ENCODE assay signal across 19 cellular contexts in the genomic region with DNA sequence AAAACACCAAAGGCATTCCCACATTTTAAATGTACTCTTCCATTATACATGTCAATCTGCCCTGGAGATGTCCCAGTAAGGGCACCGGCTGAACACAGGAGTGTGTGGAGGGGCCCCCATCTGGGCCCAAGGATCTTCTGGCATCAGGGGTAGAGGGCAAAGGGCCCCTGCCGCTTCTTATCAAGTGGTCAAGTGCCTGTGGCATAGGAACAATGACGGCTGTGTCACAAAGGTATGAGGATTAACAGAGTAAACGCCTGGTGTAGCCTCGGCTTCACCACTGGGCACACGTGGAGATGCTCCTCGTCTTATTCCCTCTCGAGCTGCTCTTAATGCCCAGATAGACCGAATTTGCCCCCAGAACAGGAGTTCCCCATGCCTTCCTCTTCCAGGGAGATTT.
"Had no signal": no experiment of that assay in that cellular context is flagged by ENCODE, and none has a peak within 500 bp of the region (broad histone marks: within the 10 kb centered on the region; RNA-seq: fewer than 3 reads in every experiment).

No MANE protein-coding gene starts in this region.

- H3K4me1 Mint-ChIP-seq: activated B cell treated with CpG ODN at 0.5 μM for 24 hours; stimulated activated effector memory CD8-positive, alpha-beta T cell treated with anti-CD3 and anti-CD28 coated beads, Interleukin-12 subunit alpha, Interleukin-12 subunit beta, amount 100 ng/mL, for 72 hours had no signal

- H3K36me3 ChIP-seq: neutrophil, tibial nerve, vagina had no signal

- DNase-seq: activated B cell treated with CpG ODN at 0.5 μM for 24 hours; activated CD4-positive, alpha-beta T cell treated with anti-CD3 and anti-CD28 coated beads for 48 hours; activated CD8-positive, alpha-beta T cell treated with anti-CD3 and anti-CD28 coated beads for 36 hours; activated gamma-delta T cell; activated T-cell treated with anti-CD3 and anti-CD28 coated beads, Interleukin-2, amount 50 U/mL, for 4 hours; effector memory CD4-positive, alpha-beta T cell; foreskin keratinocyte; mucosa of descending colon; naive thymus-derived CD8-positive, alpha-beta T cell; stimulated activated CD4-positive, alpha-beta T cell treated with anti-CD3 and anti-CD28 coated beads, Interleukin-1b, Interleukin-23, amount 100 ng/mL, for 48 hours had no signal

- H3K4me3 Mint-ChIP-seq: activated B cell treated with CpG ODN at 0.5 μM for 24 hours; activated CD8-positive, alpha-beta T cell treated with anti-CD3 and anti-CD28 coated beads for 36 hours; activated T-cell treated with anti-CD3 and anti-CD28 coated beads, Interleukin-2, amount 50 U/mL, for 4 hours; dendritic cell treated with granulocyte-macrophage colony-stimulating factor and Interleukin-4, amounts not matched to agents 40 ng/mL and 50 ng/mL, for 4 days; naive thymus-derived CD8-positive, alpha-beta T cell; stimulated activated effector memory CD8-positive, alpha-beta T cell treated with anti-CD3 and anti-CD28 coated beads, Interleukin-12 subunit alpha, Interleukin-12 subunit beta, amount 100 ng/mL, for 72 hours; T-helper 2 cell treated with Interferon-gamma antibody and Interleukin-4, amounts not matched to agents 5 μg/mL and 100 μg/mL, for 36 hours had no signal

- H3K4me1 ChIP-seq: foreskin keratinocyte, vagina had no signal

- H3K9me3 ChIP-seq: body of pancreas, mucosa of descending colon, neutrophil, tibial nerve, vagina had no signal

- H3K9me3 Mint-ChIP-seq: activated B cell treated with CpG ODN at 0.5 μM for 24 hours; activated CD8-positive, alpha-beta T cell treated with anti-CD3 and anti-CD28 coated beads for 36 hours; activated naive CD4-positive, alpha-beta T cell treated with anti-CD3 and anti-CD28 coated beads, Interleukin-2, amount 50 U/mL, for 72 hours; activated T-cell treated with anti-CD3 and anti-CD28 coated beads, Interleukin-2, amount 50 U/mL, for 4 hours; dendritic cell treated with granulocyte-macrophage colony-stimulating factor and Interleukin-4, amounts not matched to agents 40 ng/mL and 50 ng/mL, for 4 days; naive thymus-derived CD8-positive, alpha-beta T cell; stimulated activated effector memory CD8-positive, alpha-beta T cell treated with anti-CD3 and anti-CD28 coated beads, Interleukin-12 subunit alpha, Interleukin-12 subunit beta, amount 100 ng/mL, for 72 hours; T-helper 2 cell treated with Interferon-gamma antibody and Interleukin-4, amounts not matched to agents 5 μg/mL and 100 μg/mL, for 36 hours had no signal

- H3K27me3 Mint-ChIP-seq: activated B cell treated with CpG ODN at 0.5 μM for 24 hours had no signal

- H3K27ac ChIP-seq: foreskin keratinocyte, neutrophil, vagina had no signal

- H3K27me3 ChIP-seq: body of pancreas, neutrophil, tibial nerve, vagina had no signal

- ATAC-seq: activated CD8-positive, alpha-beta T cell treated with anti-CD3 and anti-CD28 coated beads for 36 hours; activated naive CD4-positive, alpha-beta T cell treated with anti-CD3 and anti-CD28 coated beads, Interleukin-2, amount 50 U/mL, for 72 hours; activated T-cell treated with anti-CD3 and anti-CD28 coated beads, Interleukin-2, amount 50 U/mL, for 4 hours; foreskin keratinocyte; left lobe of liver; mucosa of descending colon; naive thymus-derived CD8-positive, alpha-beta T cell; stimulated activated effector memory CD8-positive, alpha-beta T cell treated with anti-CD3 and anti-CD28 coated beads, Interleukin-12 subunit alpha, Interleukin-12 subunit beta, amount 100 ng/mL, for 72 hours had no signal

- H3K27ac Mint-ChIP-seq: activated B cell treated with CpG ODN at 0.5 μM for 24 hours; activated CD8-positive, alpha-beta T cell treated with anti-CD3 and anti-CD28 coated beads for 36 hours; dendritic cell treated with granulocyte-macrophage colony-stimulating factor and Interleukin-4, amounts not matched to agents 40 ng/mL and 50 ng/mL, for 4 days; naive thymus-derived CD8-positive, alpha-beta T cell; stimulated activated effector memory CD8-positive, alpha-beta T cell treated with anti-CD3 and anti-CD28 coated beads, Interleukin-12 subunit alpha, Interleukin-12 subunit beta, amount 100 ng/mL, for 72 hours; T-helper 2 cell treated with Interferon-gamma antibody and Interleukin-4, amounts not matched to agents 5 μg/mL and 100 μg/mL, for 36 hours had no signal

- H3K4me3 ChIP-seq: body of pancreas, mucosa of descending colon, tibial nerve, vagina had no signal

- H3K36me3 Mint-ChIP-seq: activated naive CD4-positive, alpha-beta T cell treated with anti-CD3 and anti-CD28 coated beads, Interleukin-2, amount 50 U/mL, for 72 hours; naive thymus-derived CD8-positive, alpha-beta T cell; stimulated activated effector memory CD8-positive, alpha-beta T cell treated with anti-CD3 and anti-CD28 coated beads, Interleukin-12 subunit alpha, Interleukin-12 subunit beta, amount 100 ng/mL, for 72 hours had no signal
